Comparison of ENCODE assay signal across 12 cellular contexts in genomic region chr1:94385354-94385947, GRCh38. TPM values are rescaled to one million over a fixed set of nuclear protein-coding genes. Genes with fewer than 3 reads are reported as not detected.
DNase-seq lines count a peak whose midpoint lies in the region; ATAC-seq and TF ChIP-seq lines count a peak whose summit lies in the region.
"Had no signal": no experiment of that assay in that cellular context is flagged by ENCODE, and none has a peak within 500 bp of the region (broad histone marks: within the 10 kb centered on the region; RNA-seq: fewer than 3 reads in every experiment).

No MANE protein-coding gene starts in this region.

- peaks cover 1% of the 10 kb centered on the region for H3K36me3 Mint-ChIP-seq in activated T-cell treated with anti-CD3 and anti-CD28 coated beads, Interleukin-2, amount 50 U/mL, for 24 hours (ENCODE audit: low read depth)
- H3K36me3 Mint-ChIP-seq in mesothelial cell of epicardium, result no peaks in the 10 kb centered on the region

- H3K27ac ChIP-seq in cardiac muscle cell (peak overlapping the region; percentile 22), upper lobe of right lung (peak overlapping the region; percentile 56)
- H3K27ac ChIP-seq: KMS-11 had no signal

- H3K9me3 ChIP-seq in cardiac muscle cell (ENCODE audit: low read depth), result no peaks in the 10 kb centered on the region
- no peaks in the 10 kb centered on the region for H3K9me3 ChIP-seq in upper lobe of right lung

- H3K4me1 Mint-ChIP-seq in activated T-cell treated with anti-CD3 and anti-CD28 coated beads, Interleukin-2, amount 50 U/mL, for 24 hours (ENCODE audit: low read depth), result peaks cover 50% of the 10 kb centered on the region
- peaks cover 8% of the 10 kb centered on the region for H3K4me1 Mint-ChIP-seq in mesothelial cell of epicardium

- no peak for DNase-seq in cardiac muscle cell (ENCODE audit: low read depth in 1 of 2, low spot score in 1 of 2)
- no peak for DNase-seq in Right ventricle myocardium inferior (ENCODE audit: missing footprints)
- DNase-seq in activated T-cell treated with anti-CD3 and anti-CD28 coated beads, Interleukin-2, amount 50 U/mL, for 24 hours, result peak; percentile 40
- DNase-seq in mesothelial cell of epicardium (ENCODE audit: low spot score in 2 of 2, unreplicated experiment in 2 of 2), result no peak
- no peak for DNase-seq in upper lobe of right lung
- no peak for DNase-seq in H4 (ENCODE audit: low spot score)
- no peak for DNase-seq in NCI-H187 treated with DMSO at 0.1 percent for 48 hours (lab: John Stamatoyannopoulos, UW)
- DNase-seq: hippocampal formation, NCI-H226 had no signal

- H3K27ac Mint-ChIP-seq in activated T-cell treated with anti-CD3 and anti-CD28 coated beads, Interleukin-2, amount 50 U/mL, for 24 hours, result peak overlapping the region; percentile 98
- peak overlapping the region; percentile 0 for H3K27ac Mint-ChIP-seq in mesothelial cell of epicardium

- intact Hi-C loops in Right ventricle myocardium inferior (cut with DNase I) (no loop called here), upper lobe of right lung (cut with DNase I) (no loop called here)

- ATAC-seq in Right ventricle myocardium inferior, result no peak
- ATAC-seq in upper lobe of right lung, result peak; percentile 59
- no peak for ATAC-seq in HG02588 (IDR thresholded peaks at IDR 0.05; ENCODE audit: unreplicated experiment)
- ATAC-seq: HCT116 had no signal

- TF ChIP-seq CTCF in cardiac muscle cell (IDR thresholded peaks at IDR 0.05; ENCODE audit: low read depth, low read length), result no peak
- no peak for TF ChIP-seq CTCF in mesothelial cell of epicardium (IDR thresholded peaks at IDR 0.05; ENCODE audit: unreplicated experiment)
- no peak for TF ChIP-seq CTCF in upper lobe of right lung (IDR thresholded peaks at IDR 0.05)

- peaks cover 18% of the 10 kb centered on the region for H3K4me1 ChIP-seq in cardiac muscle cell (ENCODE audit: low read depth)
- no peaks in the 10 kb centered on the region for H3K4me1 ChIP-seq in upper lobe of right lung

- H3K4me3 ChIP-seq in cardiac muscle cell (no peak overlapping the region), upper lobe of right lung (no peak overlapping the region)

- no peaks in the 10 kb centered on the region for H3K36me3 ChIP-seq in cardiac muscle cell
- no peaks in the 10 kb centered on the region for H3K36me3 ChIP-seq in upper lobe of right lung

- H3K27me3 ChIP-seq in cardiac muscle cell, result no peaks in the 10 kb centered on the region
- H3K27me3 ChIP-seq in upper lobe of right lung, result no peaks in the 10 kb centered on the region

- H3K4me3 Mint-ChIP-seq in activated T-cell treated with anti-CD3 and anti-CD28 coated beads, Interleukin-2, amount 50 U/mL, for 24 hours, result peak overlapping the region; percentile 66
- no peak overlapping the region for H3K4me3 Mint-ChIP-seq in mesothelial cell of epicardium

- peaks cover 11% of the 10 kb centered on the region for H3K9me3 Mint-ChIP-seq in activated T-cell treated with anti-CD3 and anti-CD28 coated beads, Interleukin-2, amount 50 U/mL, for 24 hours
- peaks cover 14% of the 10 kb centered on the region for H3K9me3 Mint-ChIP-seq in mesothelial cell of epicardium

- H3K27me3 Mint-ChIP-seq in activated T-cell treated with anti-CD3 and anti-CD28 coated beads, Interleukin-2, amount 50 U/mL, for 24 hours, result no peaks in the 10 kb centered on the region
- no peaks in the 10 kb centered on the region for H3K27me3 Mint-ChIP-seq in mesothelial cell of epicardium (ENCODE audit: low read depth)

RNA-seq across cellular contexts. Expression of gene ABCD3, which starts 32.7 kb away (rescaled TPM):
- total RNA-seq in cardiac muscle cell, result 20.7 and 24.1 TPM in 2 replicates
- 30.6 and 30.8 TPM in 2 replicates for polyA plus RNA-seq in cardiac muscle cell
- 69.0 TPM for total RNA-seq in Right ventricle myocardium inferior
- total RNA-seq in mesothelial cell of epicardium, result 38.2 to 40.6 TPM (median 38.2 TPM) in 3 replicates
- 50.9 TPM for total RNA-seq in upper lobe of right lung
- total RNA-seq in H4 (2014; rRNA removed; shearing (Covaris generic)), result 35.7 and 45.1 TPM in 2 replicates
